ENCODE assay signal across 1 cellular context in the genomic region with DNA sequence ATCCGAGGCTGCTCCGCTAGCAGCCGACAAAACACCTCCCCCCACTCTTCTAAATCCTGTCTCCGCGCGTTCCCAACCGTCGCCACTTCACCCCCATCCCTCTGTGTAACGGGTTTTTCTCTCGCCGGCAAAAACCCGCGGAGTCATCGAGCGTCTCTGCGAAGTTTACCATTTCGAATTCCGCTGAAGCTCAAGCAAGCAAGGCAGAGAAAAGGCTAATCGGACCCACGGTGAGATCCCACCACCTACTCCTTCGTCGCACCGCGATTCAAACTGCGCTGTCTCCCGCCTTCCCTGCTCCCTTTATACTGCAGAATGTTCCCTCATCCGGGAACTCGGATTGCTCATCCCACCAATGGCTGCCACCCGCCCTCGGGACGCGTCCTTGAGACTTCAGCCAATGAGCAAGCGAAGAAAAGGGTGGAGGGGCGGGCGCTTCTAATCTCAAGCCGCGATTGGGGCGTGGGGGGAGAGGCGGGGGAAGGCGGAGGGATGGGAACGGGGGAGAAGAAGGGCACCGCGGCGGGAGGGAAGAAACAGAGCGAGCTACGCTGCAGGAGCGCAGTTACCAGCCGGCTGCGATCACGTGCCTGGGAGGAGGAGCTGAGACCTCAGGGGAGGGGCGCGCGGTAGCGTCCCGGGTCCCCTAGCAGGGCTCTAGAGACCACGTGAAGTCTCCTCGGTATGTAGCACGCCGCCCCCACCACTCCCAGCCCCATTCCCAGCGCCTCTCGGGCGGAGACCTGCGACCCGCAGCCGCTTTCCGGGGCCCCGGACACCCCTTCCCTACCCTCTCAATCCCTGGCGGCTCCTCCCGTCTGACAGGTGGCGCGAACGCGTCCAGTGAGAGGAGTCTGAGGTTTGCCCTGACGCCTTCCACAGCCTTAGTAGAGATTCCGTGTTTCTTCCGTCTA.
TF ChIP-seq lines count a peak whose summit lies in the region.

A gene (minus strand): TSS at position 277 of the 914 bp plus-strand sequence. CDS start 105 bp downstream, at position 172.

TF ChIP-seq in A549, 52 proteins besides CTCF, POLR2A, EP300 and RAD21 (continued from another document):
- TF ChIP-seq, protein P1, sequence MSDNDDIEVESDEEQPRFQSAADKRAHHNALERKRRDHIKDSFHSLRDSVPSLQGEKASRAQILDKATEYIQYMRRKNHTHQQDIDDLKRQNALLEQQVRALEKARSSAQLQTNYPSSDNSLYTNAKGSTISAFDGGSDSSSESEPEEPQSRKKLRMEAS (IDR thresholded peaks at IDR 0.05) = peak; percentile 65; the same call in 1 of the 2 replicates
- no peak for TF ChIP-seq FOSB (CRISPR knock-in tag; IDR thresholded peaks at IDR 0.05)
TF ChIP-seq in A549: peak in this region for 8.
